7 cellular contexts compared by ENCODE assay signal in genomic region chr1:3614755-3615742, GRCh38. TPM values are rescaled to one million over a fixed set of nuclear protein-coding genes. Genes with fewer than 3 reads are reported as not detected.
DNase-seq lines count a peak whose midpoint lies in the region; TF ChIP-seq lines count a peak whose summit lies in the region.

No MANE protein-coding gene starts in this region.

- H3K27me3 ChIP-seq in DOHH2 (ENCODE audit: control insufficient read depth, low read length) (peaks cover 45% of the 10 kb centered on the region), KMS-11 (ENCODE audit: insufficient read depth, low read depth) (peaks cover 90% of the 10 kb centered on the region), breast epithelium (peaks cover 0 to 8% of the 10 kb centered on the region in 2 donors)

- no peak for DNase-seq in breast epithelium (ENCODE audit: low spot score in 2 of 2)
- DNase-seq in nephron progenitor cell, result peak; percentile 65
- no peak for DNase-seq in stimulated activated naive CD4-positive, alpha-beta T cell treated with Interleukin-2 at 50 U/mL for 16 hours (lab: John Stamatoyannopoulos, UW)
- DNase-seq in kidney glomerular epithelial cell (lab: John Stamatoyannopoulos, UW), result no peak
- DNase-seq in effector CD4-positive, alpha-beta T cell, result no peak

- peak; percentile 75 for TF ChIP-seq CTCF in DOHH2 (IDR thresholded peaks at IDR 0.05; ENCODE audit: low read depth, low read length, poor library complexity, severe bottlenecking)
- peak; percentile 65 for TF ChIP-seq CTCF in KMS-11 (conservative IDR thresholded peaks at IDR 0.05; ENCODE audit: low read depth, low read length)
- peak in 2 of 3 donors; percentile 37 to 38 for TF ChIP-seq CTCF in breast epithelium (IDR thresholded peaks at IDR 0.05)
- peak; percentile 72 for TF ChIP-seq CTCF in nephron progenitor cell (IDR thresholded peaks at IDR 0.05)

- H3K9me3 Mint-ChIP-seq in nephron progenitor cell, result no peaks in the 10 kb centered on the region

- H3K4me3 ChIP-seq in DOHH2 (ENCODE audit: low read length), result no peak overlapping the region
- no peak overlapping the region for H3K4me3 ChIP-seq in KMS-11 (IDR thresholded peaks at IDR 0.05; ENCODE audit: insufficient read depth, low read depth, low read length)
- no peak overlapping the region for H3K4me3 ChIP-seq in breast epithelium

- no peaks in the 10 kb centered on the region for H3K9me3 ChIP-seq in DOHH2 (ENCODE audit: control insufficient read depth, insufficient read depth, low read length)
- H3K9me3 ChIP-seq in breast epithelium, result no peaks in the 10 kb centered on the region

- TF ChIP-seq POLR2A in breast epithelium (IDR thresholded peaks at IDR 0.05), result no peak

- H3K27ac Mint-ChIP-seq in nephron progenitor cell, result no peak overlapping the region

- no peaks in the 10 kb centered on the region for H3K36me3 ChIP-seq in DOHH2 (ENCODE audit: control insufficient read depth, low read length)
- no peaks in the 10 kb centered on the region for H3K36me3 ChIP-seq in KMS-11 (ENCODE audit: insufficient read depth)
- H3K36me3 ChIP-seq in breast epithelium, result no peaks in the 10 kb centered on the region

- 0 out of 2 replicates have a peak, but pooled peaks cover 2% of the 10 kb centered on the region for H3F3A ChIP-seq in DOHH2 (ENCODE audit: control insufficient read depth, insufficient read depth)

- H3K4me1 Mint-ChIP-seq in nephron progenitor cell, result peaks cover 58% of the 10 kb centered on the region

- peaks cover 16% of the 10 kb centered on the region for H3K4me1 ChIP-seq in DOHH2 (ENCODE audit: control insufficient read depth, low read length)
- H3K4me1 ChIP-seq in KMS-11 (ENCODE audit: low read depth, poor library complexity, severe bottlenecking), result no peaks in the 10 kb centered on the region
- peaks cover 8 to 13% of the 10 kb centered on the region in 2 donors for H3K4me1 ChIP-seq in breast epithelium

- intact Hi-C loops in breast epithelium (cut with DNase I; ENCODE audit: low total_unique reads), result no loop called here

- no peaks in the 10 kb centered on the region for H3K36me3 Mint-ChIP-seq in nephron progenitor cell (ENCODE audit: low read depth)

- H2AFZ ChIP-seq in KMS-11 (ENCODE audit: low read depth), result no peak overlapping the region

- no peak overlapping the region for H3K4me3 Mint-ChIP-seq in nephron progenitor cell

- H3K4me2 ChIP-seq in DOHH2 (ENCODE audit: low read length) (no peak overlapping the region), KMS-11 (no peak overlapping the region)

- no peak overlapping the region for H3K9ac ChIP-seq in KMS-11

- H4K20me1 ChIP-seq in DOHH2 (ENCODE audit: control insufficient read depth, insufficient read depth, low read depth, low read length), result no peaks in the 10 kb centered on the region
- H4K20me1 ChIP-seq in KMS-11 (ENCODE audit: insufficient read depth), result no peaks in the 10 kb centered on the region

- H3K79me2 ChIP-seq in DOHH2 (ENCODE audit: control insufficient read depth, low read length), result no peaks in the 10 kb centered on the region
- H3K79me2 ChIP-seq in KMS-11 (ENCODE audit: insufficient read depth, low read depth), result no peaks in the 10 kb centered on the region

- H3K27me3 Mint-ChIP-seq in nephron progenitor cell (ENCODE audit: low read depth, poor library complexity), result peaks cover 24% of the 10 kb centered on the region

- H3K27ac ChIP-seq in DOHH2 (ENCODE audit: low read depth, low read length) (no peak overlapping the region), KMS-11 (no peak overlapping the region), breast epithelium (no peak overlapping the region)

- no peaks in the 10 kb centered on the region for H3K9me2 ChIP-seq in DOHH2 (replicated peaks; ENCODE audit: control insufficient read depth, low read length)

RNA-seq across cellular contexts. Expression of gene MEGF6, which starts 3.7 kb away (rescaled TPM):
- total RNA-seq in breast epithelium, result 10 to 100 TPM; 19.3 to 32.1 (median 24.2) TPM

RNA-seq across cellular contexts. Expression of gene TPRG1L, which starts 9.8 kb away (rescaled TPM):
- total RNA-seq in breast epithelium, result 10 to 100 TPM; 32.4 to 56.8 (median 34.5) TPM

RNA-seq across cellular contexts. Expression of gene WRAP73, which starts 34.9 kb away (rescaled TPM):
- total RNA-seq in breast epithelium, result 10 to 100 TPM; 19.3 to 23.6 (median 20.2) TPM

RNA-seq across cellular contexts. Expression of gene TP73, which starts 37.3 kb away (rescaled TPM):
- total RNA-seq in breast epithelium, result 1 to 10 TPM in 1 of 3 donors, under 1 TPM in 1, not detected in 1; 0.66 to 1.0 TPM
